Comparison of ENCODE assay signal across 21 cellular contexts in genomic region chr7:25845341-25845923, GRCh38.
DNase-seq lines count a peak whose midpoint lies in the region; ATAC-seq and TF ChIP-seq lines count a peak whose summit lies in the region.
"Had no signal": no experiment of that assay in that cellular context is flagged by ENCODE, and none has a peak within 500 bp of the region (broad histone marks: within the 10 kb centered on the region; RNA-seq: fewer than 3 reads in every experiment).

No MANE protein-coding gene starts in this region.

- H3K4me1 ChIP-seq in tibial artery = peaks cover 0 to 99% (median 70%) of the 10 kb centered on the region in 4 donors
- H3K4me1 ChIP-seq: colonic mucosa had no signal

- H3K27ac Mint-ChIP-seq in brain (peak overlapping the region in 3 of 5 experiments; percentile 42 to 94 (median 80)), nephron (peak overlapping the region; percentile 46 to 98 (median 82))
- H3K27ac Mint-ChIP-seq: activated naive CD8-positive, alpha-beta T cell; B cell; endodermal cell; naive B cell; T-cell had no signal

- H3K27me3 Mint-ChIP-seq in brain (no peaks in the 10 kb centered on the region), nephron (ENCODE audit: low read depth) (no peaks in the 10 kb centered on the region)

- H3K4me3 ChIP-seq in tibial artery = no peak overlapping the region
- H3K4me3 ChIP-seq: colonic mucosa, pancreas had no signal

- peaks cover 75% of the 10 kb centered on the region for H3K4me1 Mint-ChIP-seq in brain
- peaks cover 84% of the 10 kb centered on the region for H3K4me1 Mint-ChIP-seq in nephron
- H3K4me1 Mint-ChIP-seq: B cell, naive B cell, T-cell had no signal

- H3K9me3 ChIP-seq in tibial artery = no peaks in the 10 kb centered on the region
- H3K9me3 ChIP-seq: colonic mucosa, pancreas had no signal

- no peaks in the 10 kb centered on the region for H3K36me3 ChIP-seq in tibial artery
- H3K36me3 ChIP-seq: colonic mucosa, pancreas had no signal

- H3K4me3 Mint-ChIP-seq in brain (no peak overlapping the region), nephron (no peak overlapping the region)
- H3K4me3 Mint-ChIP-seq: activated naive CD8-positive, alpha-beta T cell; B cell; endodermal cell; naive B cell; T-cell had no signal

- peak overlapping the region; percentile 83 to 93 for H3K27ac ChIP-seq in tibial artery
- H3K27ac ChIP-seq: colonic mucosa had no signal

- DNase-seq in NCI-H2227 (lab: John Stamatoyannopoulos, UW; ENCODE audit: unreplicated experiment) (peak; percentile 10), NCI-H2227 treated with DMSO at 0.1 percent for 48 hours (lab: John Stamatoyannopoulos, UW) (no peak), tibial artery (no peak), NCI-H2081 (lab: John Stamatoyannopoulos, UW) (no peak), NCI-H1048 (lab: John Stamatoyannopoulos, UW) (no peak)
- DNase-seq: activated CD4-positive, alpha-beta T cell treated with anti-CD3 and anti-CD28 coated beads for 48 hours; colonic mucosa; endodermal cell; naive B cell; NCI-H1105; NCI-H526 treated with DMSO at 0.1 percent for 48 hours; pancreas; SHP77; stimulated activated CD4-positive, alpha-beta T cell treated with anti-CD3 and anti-CD28 coated beads, Interleukin-1b, Interleukin-23, amount 100 ng/mL, for 48 hours; stimulated activated naive CD4-positive, alpha-beta T cell treated with Interleukin-2 at 50 U/mL for 16 hours; T-cell had no signal

- H3K36me3 Mint-ChIP-seq in brain (no peaks in the 10 kb centered on the region), nephron (ENCODE audit: low read depth) (no peaks in the 10 kb centered on the region)
- H3K36me3 Mint-ChIP-seq: activated naive CD8-positive, alpha-beta T cell; naive B cell; T-cell had no signal

- H3K9me3 Mint-ChIP-seq in brain (no peaks in the 10 kb centered on the region), nephron (no peaks in the 10 kb centered on the region)
- H3K9me3 Mint-ChIP-seq: endodermal cell, naive B cell, T-cell had no signal

- intact Hi-C loops in tibial artery (cut with DNase I; ENCODE audit: low total_unique reads) = loop anchor here (10.0 kb wide), 1 partner anchor 91 kb away; no protein-coding TSS in a partner anchor

- no peak for ATAC-seq in GM18867 (IDR thresholded peaks at IDR 0.05; ENCODE audit: unreplicated experiment)
- ATAC-seq: pancreas, T-cell had no signal

- no peak for TF ChIP-seq CTCF in brain (conservative IDR thresholded peaks at IDR 0.05)
- no peak for TF ChIP-seq CTCF in nephron (IDR thresholded peaks at IDR 0.05; ENCODE audit: unreplicated experiment in 3 of 3)
- TF ChIP-seq CTCF in tibial artery (IDR thresholded peaks at IDR 0.05) = no peak

- no peaks in the 10 kb centered on the region for H3K27me3 ChIP-seq in tibial artery
- H3K27me3 ChIP-seq: colonic mucosa, pancreas had no signal
